Comparison of ENCODE assay signal across 10 cellular contexts in the genomic region with DNA sequence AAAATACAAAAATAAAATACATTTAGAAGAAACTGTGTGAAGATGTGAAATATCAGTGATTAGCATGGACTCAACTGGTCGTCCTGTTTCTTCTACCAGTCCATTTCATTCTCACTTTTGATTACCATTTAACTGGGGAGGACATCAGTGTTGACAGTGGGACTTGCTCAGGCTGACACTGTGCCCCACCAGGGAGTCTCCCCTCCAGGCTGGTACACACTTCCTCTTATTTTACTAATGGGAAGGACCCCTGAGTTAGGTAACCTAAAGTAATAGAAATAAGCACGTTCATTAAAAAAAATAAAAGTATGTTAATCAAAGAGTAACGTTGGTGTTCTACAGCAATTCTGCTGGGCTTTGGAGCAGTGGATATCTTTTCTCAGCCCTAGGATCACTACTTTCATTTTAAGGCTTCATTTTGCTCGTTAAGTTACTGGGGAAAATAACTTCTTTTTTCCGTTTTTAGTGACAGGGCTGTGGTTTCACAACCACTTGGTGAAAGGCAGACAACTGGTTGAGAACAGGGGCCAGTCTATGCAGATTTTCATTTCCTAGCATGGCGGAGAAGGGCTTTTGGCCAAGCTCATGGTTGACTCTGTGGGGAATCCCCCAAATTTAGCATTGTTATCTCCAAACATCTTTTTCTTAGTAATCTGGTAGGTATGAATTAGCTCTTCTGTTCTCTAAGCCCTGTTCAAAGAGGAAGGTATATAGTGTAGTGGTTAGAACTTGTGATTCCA. TPM values are rescaled to one million over a fixed set of nuclear protein-coding genes. Genes with fewer than 3 reads are reported as not detected.
DNase-seq lines count a peak whose midpoint lies in the region; ATAC-seq, FAIRE-seq and TF ChIP-seq lines count a peak whose summit lies in the region.
"Had no signal": no experiment of that assay in that cellular context is flagged by ENCODE, and none has a peak within 500 bp of the region (broad histone marks: within the 10 kb centered on the region; RNA-seq: fewer than 3 reads in every experiment).

No MANE protein-coding gene starts in this region.

- H3K9me3 Mint-ChIP-seq in activated CD4-positive, alpha-beta memory T cell treated with anti-CD3 and anti-CD28 coated beads for 36 hours = no peaks in the 10 kb centered on the region
- H3K9me3 Mint-ChIP-seq: neural crest cell had no signal

- peaks cover 6% of the 10 kb centered on the region for H3K36me3 Mint-ChIP-seq in activated CD4-positive, alpha-beta memory T cell treated with anti-CD3 and anti-CD28 coated beads for 36 hours

- CTCF ChIA-PET in activated CD4-positive, alpha-beta memory T cell treated with anti-CD3 and anti-CD28 coated beads for 36 hours (lab: Charles Lee) = interaction anchor here (0.6 to 2.3 kb wide), 7 partner anchors 14 to 97 kb away, joined by 3 to 8 read pairs (median 3); no protein-coding TSS in a partner anchor

- H3K4me1 ChIP-seq in mononuclear cell (ENCODE audit: insufficient read depth, low read length) = peaks cover 69% of the 10 kb centered on the region

- H3K4me3 ChIP-seq in mononuclear cell (ENCODE audit: low read length) = peak overlapping the region; percentile 93
- H3K4me3 ChIP-seq: A549 had no signal

- POLR2A ChIA-PET in activated CD4-positive, alpha-beta memory T cell treated with anti-CD3 and anti-CD28 coated beads for 36 hours (lab: Charles Lee) = interaction anchor here (0.7 to 2.7 kb wide), 9 partner anchors 9 to 106 kb away, joined by 3 to 42 read pairs (median 5); partner anchors contain the start of genes CBX3 and HNRNPA2B1

- peak overlapping the region; percentile 93 for H3K4me3 Mint-ChIP-seq in activated CD4-positive, alpha-beta memory T cell treated with anti-CD3 and anti-CD28 coated beads for 36 hours

- H3K27me3 ChIP-seq in mononuclear cell (ENCODE audit: insufficient read depth, low read length) = no peaks in the 10 kb centered on the region

- no peaks in the 10 kb centered on the region for H3K27me3 Mint-ChIP-seq in activated CD4-positive, alpha-beta memory T cell treated with anti-CD3 and anti-CD28 coated beads for 36 hours

- H3K27ac Mint-ChIP-seq in activated CD4-positive, alpha-beta memory T cell treated with anti-CD3 and anti-CD28 coated beads for 36 hours = peak overlapping the region; percentile 89

- H3K9me3 ChIP-seq in mononuclear cell (ENCODE audit: low read depth, low read length) = no peaks in the 10 kb centered on the region
- H3K9me3 ChIP-seq: A549 had no signal

- intact Hi-C loops in activated CD4-positive, alpha-beta memory T cell treated with anti-CD3 and anti-CD28 coated beads for 36 hours (cut with micrococcal nuclease) = loop anchor here (1.0 to 10.0 kb wide), 10 partner anchors 14 to 861 kb away; partner anchors contain the start of genes CBX3, HOXA3, HOXA7 and SKAP2

- no peak for FAIRE-seq in H54 (lab: Jason Lieb, UNC)
- FAIRE-seq: A549 had no signal

- DNase-seq in activated gamma-delta T cell treated with Interleukin-2 at 50 U/mL for 16 hours = peak; percentile 55
- DNase-seq in activated gamma-delta T cell (lab: John Stamatoyannopoulos, UW) = no peak
- DNase-seq in activated CD4-positive, alpha-beta memory T cell treated with anti-CD3 and anti-CD28 coated beads for 36 hours = peak; percentile 84
- DNase-seq in H54 (ENCODE audit: insufficient read length, low spot score) = no peak
- DNase-seq in DMS53 treated with DMSO at 0.1 percent for 48 hours (lab: John Stamatoyannopoulos, UW; ENCODE audit: unreplicated experiment) = no peak
- DNase-seq in SW 1271 (lab: John Stamatoyannopoulos, UW) = no peak

- peak; percentile 47 for ATAC-seq in HG03558 (IDR thresholded peaks at IDR 0.05; ENCODE audit: extremely low read depth, unreplicated experiment)

- TF ChIP-seq POLR2A in H54 (IDR thresholded peaks at IDR 0.05; ENCODE audit: low read depth, low read length) = no peak

- peaks cover 28% of the 10 kb centered on the region for H3K4me1 Mint-ChIP-seq in activated CD4-positive, alpha-beta memory T cell treated with anti-CD3 and anti-CD28 coated beads for 36 hours (ENCODE audit: low read depth)

RNA-seq across cellular contexts. Expression of gene SNX10, which starts 2.1 kb away (rescaled TPM):
- 10 to 100 TPM; 43.1 to 44.1 TPM for total RNA-seq in activated CD4-positive, alpha-beta memory T cell treated with anti-CD3 and anti-CD28 coated beads for 36 hours
- 70.1 TPM for total RNA-seq in mononuclear cell

Comparison
In these comparisons a context has a peak if more than half of its experiments do, and no peak if none do; other contexts are left out.
1. DNase-seq: peak in activated gamma-delta T cell treated with Interleukin-2 at 50 U/mL for 16 hours (single experiment) and activated CD4-positive, alpha-beta memory T cell treated with anti-CD3 and anti-CD28 coated beads for 36 hours (single experiment); none in activated gamma-delta T cell (single experiment), H54 (single experiment), DMS53 treated with DMSO at 0.1 percent for 48 hours (single experiment) and SW 1271 (0 of 2).